ENCODE assay signal across 8 cellular contexts in the genomic region with DNA sequence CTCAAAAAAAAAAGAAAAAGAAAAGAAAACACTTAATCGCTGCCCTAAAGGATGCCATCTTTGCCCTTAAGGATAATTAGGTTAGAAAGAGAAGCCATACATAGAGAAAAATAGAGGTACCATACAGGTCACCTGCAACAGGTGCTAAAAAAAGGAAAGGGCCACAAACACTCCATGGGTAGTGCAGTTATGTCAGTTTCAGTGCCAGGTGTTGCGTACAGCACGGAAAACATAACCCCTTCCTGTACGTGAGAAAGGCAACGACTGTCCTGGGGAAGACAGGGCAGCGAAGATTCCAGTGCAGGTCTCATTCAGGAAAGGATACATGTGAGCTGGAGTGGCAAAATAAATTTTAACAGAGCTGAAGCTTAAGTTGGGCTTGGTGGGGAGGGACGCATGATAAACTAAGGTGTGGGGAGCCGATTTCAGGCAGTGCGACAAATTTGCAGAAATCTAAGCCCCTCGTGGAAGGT. TPM values are rescaled to one million over a fixed set of nuclear protein-coding genes. Genes with fewer than 3 reads are reported as not detected.
DNase-seq lines count a peak whose midpoint lies in the region; ATAC-seq and TF ChIP-seq lines count a peak whose summit lies in the region.

No MANE protein-coding gene starts in this region.

- peaks cover 30 to 48% (median 42%) of the 10 kb centered on the region in 3 donors for H3K4me1 Mint-ChIP-seq in naive B cell

- TF ChIP-seq CTCF in AG09309 (IDR thresholded peaks at IDR 0.05; ENCODE audit: control insufficient read depth, insufficient read depth, low read depth, low read length, missing control alignments), result no peak

- H3K27me3 Mint-ChIP-seq in naive B cell, result no peaks in the 10 kb centered on the region

- H3K4me3 Mint-ChIP-seq in naive B cell, result peak overlapping the region; percentile 97 to 100 (median 98)

- no peaks in the 10 kb centered on the region for H3K9me3 Mint-ChIP-seq in naive B cell

- H3K27ac Mint-ChIP-seq in naive B cell, result peak overlapping the region; percentile 100

- peak overlapping the region; percentile 100 for H3K27ac ChIP-seq in cingulate gyrus (ENCODE audit: low read depth, low read length)

- H3K4me3 ChIP-seq in AG09309 (ENCODE audit: control insufficient read depth, low read depth, low read length), result peak overlapping the region; percentile 97

- peak; percentile 9 for ATAC-seq in GM19455 (IDR thresholded peaks at IDR 0.05; ENCODE audit: unreplicated experiment)
- ATAC-seq in naive B cell (ENCODE audit: low read depth in 2 of 2), result no peak

- H3K36me3 Mint-ChIP-seq in naive B cell, result peaks cover 10 to 12% of the 10 kb centered on the region in 2 donors

- DNase-seq in AG09309 (ENCODE audit: low read depth) (no peak), NCI-H345 (lab: John Stamatoyannopoulos, UW) (peak; percentile 54), naive B cell (peak; percentile 25), NCI-H1436 treated with DMSO at 0.1 percent for 48 hours (lab: John Stamatoyannopoulos, UW) (no peak), NOMO-1 treated with dmso at 0.1 percent for 144 hours (lab: John Stamatoyannopoulos, UW; ENCODE audit: unreplicated experiment) (no peak), AML-193 (lab: John Stamatoyannopoulos, UW) (no peak)

RNA-seq across cellular contexts. Expression of gene DAZAP2, which starts 0.6 kb away (rescaled TPM):
- polyA plus RNA-seq in naive B cell (ENCODE audit: low read depth in 6 of 6), result 1,000 to 10,000 TPM; 1,454 to 3,149 (median 1,632) TPM

RNA-seq across cellular contexts. Expression of gene POU6F1, which starts 20.2 kb away (rescaled TPM):
- 1 to 10 TPM in 5 of 6 donors, not detected in 1; 1.1 to 3.4 (median 1.7) TPM for polyA plus RNA-seq in naive B cell (ENCODE audit: low read depth in 6 of 6)

RNA-seq across cellular contexts. Expression of gene SMAGP, which starts 32.1 kb away (rescaled TPM):
- 10 to 100 TPM; 26.8 to 55.3 (median 41.1) TPM for polyA plus RNA-seq in naive B cell (ENCODE audit: low read depth in 6 of 6)

Comparison
In these comparisons a context has a peak if more than half of its experiments do, and no peak if none do; other contexts are left out.
1. DNase-seq: peak in NCI-H345 (single experiment) and naive B cell (single experiment); none in AG09309 (single experiment), NCI-H1436 treated with DMSO at 0.1 percent for 48 hours (single experiment), NOMO-1 treated with dmso at 0.1 percent for 144 hours (single experiment) and AML-193 (0 of 2).